Comparison of ENCODE assay signal across 9 cellular contexts in genomic region chr4:8315343-8316250, GRCh38. TPM values are rescaled to one million over a fixed set of nuclear protein-coding genes. Genes with fewer than 3 reads are reported as not detected.
DNase-seq lines count a peak whose midpoint lies in the region; ATAC-seq and TF ChIP-seq lines count a peak whose summit lies in the region.
"Had no signal": no experiment of that assay in that cellular context is flagged by ENCODE, and none has a peak within 500 bp of the region (broad histone marks: within the 10 kb centered on the region; RNA-seq: fewer than 3 reads in every experiment).

No MANE protein-coding gene starts in this region.

- H3K27me3 Mint-ChIP-seq in Caco-2 (ENCODE audit: insufficient read depth, unreplicated experiment) = no peaks in the 10 kb centered on the region

- TF ChIP-seq POLR2A in thyroid gland (IDR thresholded peaks at IDR 0.05) = peak in 1 of 2 donors; percentile 4

- H3K27ac ChIP-seq in thyroid gland = peak overlapping the region; percentile 78 to 88 (median 83)

- no peak for ATAC-seq in GM21367 (IDR thresholded peaks at IDR 0.05; ENCODE audit: unreplicated experiment)

- H3K4me1 ChIP-seq in Caco-2 (peaks cover 12% of the 10 kb centered on the region), thyroid gland (peaks cover 40 to 43% of the 10 kb centered on the region in 2 donors)

- H3K27me3 ChIP-seq in Caco-2 (replicated peaks; ENCODE audit: control insufficient read depth, insufficient read depth, low read length) = no peaks in the 10 kb centered on the region
- no peaks in the 10 kb centered on the region for H3K27me3 ChIP-seq in thyroid gland

- DNase-seq in Caco-2 (peak; percentile 56 to 60), NCI-H1105 treated with DMSO at 0.1 percent for 48 hours (lab: John Stamatoyannopoulos, UW) (peak; percentile 65), astrocyte of the cerebellum (ENCODE audit: low read depth) (peak; percentile 59), islet precursor cell (peak; percentile 92), thyroid gland (peak; percentile 99 to 100), middle frontal gyrus (ENCODE audit: extremely low spot score, low spot score) (no peak), UCSD-AML1 (lab: John Stamatoyannopoulos, UW; ENCODE audit: unreplicated experiment) (no peak)
- DNase-seq: activated naive CD8-positive, alpha-beta T cell treated with anti-CD3 and anti-CD28 coated beads, Interleukin-2, amount 10 ng/mL, durations not matched to agents 7 days and 5 days had no signal

- H3K36me3 Mint-ChIP-seq in Caco-2 (ENCODE audit: insufficient read depth, unreplicated experiment) = peaks cover 5% of the 10 kb centered on the region
- H3K36me3 Mint-ChIP-seq: activated naive CD8-positive, alpha-beta T cell treated with anti-CD3 and anti-CD28 coated beads, Interleukin-2, amount 10 ng/mL, durations not matched to agents 7 days and 5 days had no signal

- intact Hi-C loops in Caco-2 (cut with micrococcal nuclease; ENCODE audit: unreplicated experiment) = no loop called here
- intact Hi-C loops in thyroid gland (cut with DNase I) = loop anchor here (10.0 kb wide), 1 partner anchor 89 kb away; no protein-coding TSS in a partner anchor

- H3K9me3 ChIP-seq in Caco-2 = no peaks in the 10 kb centered on the region
- no peaks in the 10 kb centered on the region for H3K9me3 ChIP-seq in thyroid gland

- in situ Hi-C loops in astrocyte of the cerebellum (cut with HindIII; ENCODE audit: low sequenced_read_pairs) = no loop called here

- no peak overlapping the region for H3K4me3 Mint-ChIP-seq in Caco-2 (ENCODE audit: unreplicated experiment)
- H3K4me3 Mint-ChIP-seq: activated naive CD8-positive, alpha-beta T cell treated with anti-CD3 and anti-CD28 coated beads, Interleukin-2, amount 10 ng/mL, durations not matched to agents 7 days and 5 days had no signal

- peaks cover 14% of the 10 kb centered on the region for H3K4me1 Mint-ChIP-seq in Caco-2 (ENCODE audit: low read depth, unreplicated experiment)
- H3K4me1 Mint-ChIP-seq: activated naive CD8-positive, alpha-beta T cell treated with anti-CD3 and anti-CD28 coated beads, Interleukin-2, amount 10 ng/mL, durations not matched to agents 7 days and 5 days had no signal

- H3K4me3 ChIP-seq in Caco-2 (ENCODE audit: low read depth, low read length) = no peak overlapping the region
- no peak overlapping the region for H3K4me3 ChIP-seq in astrocyte of the cerebellum (ENCODE audit: low read depth, low read length)
- no peak overlapping the region for H3K4me3 ChIP-seq in thyroid gland (replicated peaks in 1 of 3)

- CTCF ChIA-PET in Caco-2 (lab: Charles Lee) = interaction anchor here (0.6 kb wide), 1 partner anchor 54 kb away, joined by 3 read pairs; no protein-coding TSS in a partner anchor

- no peaks in the 10 kb centered on the region for H3K9me3 Mint-ChIP-seq in Caco-2 (ENCODE audit: unreplicated experiment)
- H3K9me3 Mint-ChIP-seq: activated naive CD8-positive, alpha-beta T cell treated with anti-CD3 and anti-CD28 coated beads, Interleukin-2, amount 10 ng/mL, durations not matched to agents 7 days and 5 days had no signal

- POLR2A ChIA-PET in Caco-2 (lab: Charles Lee) = no interaction called here

- H3K36me3 ChIP-seq in Caco-2 (ENCODE audit: control insufficient read depth, insufficient read depth, low read length) = no peaks in the 10 kb centered on the region
- H3K36me3 ChIP-seq in thyroid gland = no peaks in the 10 kb centered on the region

- 22 to 28% methylated on average over 17 to 18 of the region's 21 CpGs for WGBS in thyroid gland, 2 donors

- no peak for TF ChIP-seq CTCF in Caco-2 (IDR thresholded peaks at IDR 0.05; ENCODE audit: insufficient read depth in 1 of 2, low read depth in 1 of 2, low read length in 1 of 2, severe bottlenecking in 1 of 2, unreplicated experiment in 1 of 2)
- TF ChIP-seq CTCF in astrocyte of the cerebellum (IDR thresholded peaks at IDR 0.05; ENCODE audit: low read depth, low read length, missing control alignments) = no peak
- TF ChIP-seq CTCF in thyroid gland (IDR thresholded peaks at IDR 0.05) = peak in 3 of 6 experiments; percentile 33 to 50 (median 34)

- peak overlapping the region; percentile 61 for H3K27ac Mint-ChIP-seq in Caco-2 (ENCODE audit: unreplicated experiment)
- H3K27ac Mint-ChIP-seq: activated naive CD8-positive, alpha-beta T cell treated with anti-CD3 and anti-CD28 coated beads, Interleukin-2, amount 10 ng/mL, durations not matched to agents 7 days and 5 days had no signal

- no TSS peak for BruUV-seq in Caco-2 (replicated peaks; lab: Mats Ljungman, UMichigan)

RNA-seq across cellular contexts. Expression of gene HTRA3, which starts 46.0 kb away (rescaled TPM):
- total RNA-seq in Caco-2 (2022) (0.63 and 0.66 TPM in 2 replicates), thyroid gland (10 to 100 TPM in 3 of 4 donors, 1 to 10 TPM in 1; 6.9 to 38.3 (median 14.0) TPM)
- total RNA-seq: activated naive CD8-positive, alpha-beta T cell treated with anti-CD3 and anti-CD28 coated beads, Interleukin-2, amount 10 ng/mL, durations not matched to agents 7 days and 5 days had no signal

Comparison
In these comparisons a context has a peak if more than half of its experiments do, and no peak if none do; other contexts are left out.
1. DNase-seq: peak in Caco-2 (2 of 2), NCI-H1105 treated with DMSO at 0.1 percent for 48 hours (single experiment), astrocyte of the cerebellum (single experiment), islet precursor cell (single experiment) and thyroid gland (2 of 2); none in middle frontal gyrus (single experiment) and UCSD-AML1 (single experiment).